2 cellular contexts compared by ENCODE assay signal in genomic region chr16:86709902-86710601, GRCh38.
TF ChIP-seq lines count a peak whose summit lies in the region.

No MANE protein-coding gene starts in this region.

TF ChIP-seq in HCT116, 20 proteins besides CTCF, POLR2A, EP300 and RAD21:
- no peak for TF ChIP-seq REST (IDR thresholded peaks at IDR 0.05; ENCODE audit: low read depth)
- no peak for TF ChIP-seq ATF3 (IDR thresholded peaks at IDR 0.05)
- TF ChIP-seq SP1 (IDR thresholded peaks at IDR 0.05; ENCODE audit: low read depth), result no peak
- TF ChIP-seq ZBTB33 (IDR thresholded peaks at IDR 0.05; ENCODE audit: extremely low read depth, insufficient replicate concordance, low read length), result no peak
- TF ChIP-seq FOSL1 (IDR thresholded peaks at IDR 0.05; ENCODE audit: low read depth), result no peak
- no peak for TF ChIP-seq EZH2phosphoT487 (IDR thresholded peaks at IDR 0.05; ENCODE audit: borderline replicate concordance)
- TF ChIP-seq ZNF274 (IDR thresholded peaks at IDR 0.05; ENCODE audit: low read depth, low read length), result no peak
- TF ChIP-seq EGR1 (IDR thresholded peaks at IDR 0.05; ENCODE audit: low read depth), result no peak
- no peak for TF ChIP-seq EZH2 (IDR thresholded peaks at IDR 0.05)
- TF ChIP-seq JUND (IDR thresholded peaks at IDR 0.05), result no peak
- no peak for TF ChIP-seq TCF7L2 (IDR thresholded peaks at IDR 0.05; ENCODE audit: borderline replicate concordance, extremely low read depth, insufficient read depth, insufficient read length)
- TF ChIP-seq CBX3 (IDR thresholded peaks at IDR 0.05; ENCODE audit: low read depth), result no peak
- no peak for TF ChIP-seq SIN3A (IDR thresholded peaks at IDR 0.05; ENCODE audit: low read depth)

TF ChIP-seq in H1, 55 proteins besides CTCF, POLR2A, EP300 and RAD21:
- TF ChIP-seq PHF8 (conservative IDR thresholded peaks at IDR 0.05; ENCODE audit: low read depth, low read length), result no peak
- TF ChIP-seq MAFK (IDR thresholded peaks at IDR 0.05; ENCODE audit: low read depth, low read length), result no peak
- no peak for TF ChIP-seq KDM4A (IDR thresholded peaks at IDR 0.05; ENCODE audit: low read depth, low read length, severe bottlenecking)
- TF ChIP-seq SIRT6 (IDR thresholded peaks at IDR 0.05; ENCODE audit: low read length), result no peak
- no peak for TF ChIP-seq ATF3 (IDR thresholded peaks at IDR 0.05; ENCODE audit: insufficient read depth, low read depth, low read length)
- no peak for TF ChIP-seq RFX5 (IDR thresholded peaks at IDR 0.05; ENCODE audit: borderline replicate concordance, low read depth, low read length)
- TF ChIP-seq BRCA1 (IDR thresholded peaks at IDR 0.05; ENCODE audit: low read depth, low read length), result no peak
- TF ChIP-seq RBBP5 (IDR thresholded peaks at IDR 0.05; ENCODE audit: borderline replicate concordance, low read depth, low read length), result no peak
- no peak for TF ChIP-seq EGR1 (IDR thresholded peaks at IDR 0.05; ENCODE audit: borderline replicate concordance, low read depth, low read length)
- no peak for TF ChIP-seq SP4 (IDR thresholded peaks at IDR 0.05; ENCODE audit: low read length)
- TF ChIP-seq CBX5 (IDR thresholded peaks at IDR 0.05; ENCODE audit: low read depth, low read length), result no peak
